Comparison of ENCODE assay signal across 20 cellular contexts in the genomic region with DNA sequence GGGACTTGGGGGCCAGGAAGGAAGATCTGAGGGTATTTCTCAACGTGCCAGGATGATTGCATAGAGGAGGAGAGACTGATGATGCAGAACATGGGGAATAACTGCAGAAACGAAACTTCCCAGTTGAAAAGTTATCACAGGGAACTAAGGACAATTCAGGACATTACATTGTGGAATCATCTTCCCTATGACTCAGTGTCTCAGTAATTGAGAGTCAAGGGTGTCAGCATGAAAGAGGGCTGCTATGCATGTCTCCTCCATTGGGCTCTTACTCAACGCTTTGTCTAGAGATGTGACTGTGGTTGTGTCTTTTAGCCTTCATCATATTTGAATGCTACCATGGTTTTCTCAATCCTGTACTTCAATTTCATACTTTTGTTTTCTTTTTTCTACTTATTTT. TPM values are rescaled to one million over a fixed set of nuclear protein-coding genes. Genes with fewer than 3 reads are reported as not detected.
DNase-seq lines count a peak whose midpoint lies in the region; ATAC-seq and TF ChIP-seq lines count a peak whose summit lies in the region.
"Had no signal": no experiment of that assay in that cellular context is flagged by ENCODE, and none has a peak within 500 bp of the region (broad histone marks: within the 10 kb centered on the region; RNA-seq: fewer than 3 reads in every experiment).

No MANE protein-coding gene starts in this region.

- TF ChIP-seq POLR2A in vagina (IDR thresholded peaks at IDR 0.05): no peak

- H3K4me1 ChIP-seq in right cardiac atrium (ENCODE audit: control insufficient read depth, insufficient read depth, low read length) (no peaks in the 10 kb centered on the region), vagina (peaks cover 6% of the 10 kb centered on the region)
- H3K4me1 ChIP-seq: BE2C, body of pancreas, HAP-1, parathyroid adenoma had no signal

- H3K36me3 ChIP-seq in vagina: no peaks in the 10 kb centered on the region
- H3K36me3 ChIP-seq: BE2C, HAP-1 had no signal

- 60% methylated on average over 3 of the region's 3 CpGs for WGBS in right cardiac atrium

- H3K27ac ChIP-seq in right cardiac atrium (ENCODE audit: low read length) (no peak overlapping the region), vagina (no peak overlapping the region)
- H3K27ac ChIP-seq: body of pancreas, parathyroid adenoma had no signal

- no peaks in the 10 kb centered on the region for H3K27me3 ChIP-seq in right cardiac atrium (ENCODE audit: control insufficient read depth, insufficient read depth)
- no peaks in the 10 kb centered on the region for H3K27me3 ChIP-seq in vagina
- H3K27me3 ChIP-seq: BE2C, body of pancreas had no signal

- intact Hi-C loops in right cardiac atrium (cut with DNase I): no loop called here
- intact Hi-C loops in vagina (cut with DNase I): no loop called here

- H3K4me3 ChIP-seq in right cardiac atrium (ENCODE audit: low read length) (no peak overlapping the region), vagina (no peak overlapping the region)
- H3K4me3 ChIP-seq: body of pancreas, HAP-1 had no signal

- peak; percentile 53 for DNase-seq in GM03348 (ENCODE audit: low spot score)
- peak; percentile 4 for DNase-seq in T1000 (lab: John Stamatoyannopoulos, UW)
- DNase-seq in glomerular visceral epithelial cell (ENCODE audit: extremely low spot score): peak; percentile 71
- DNase-seq in right cardiac atrium: no peak
- no peak for DNase-seq in activated CD4-positive, alpha-beta T cell treated with anti-CD3 and anti-CD28 coated beads for 4 hours
- no peak for DNase-seq in vagina (ENCODE audit: extremely low spot score in 2 of 2)
- DNase-seq: activated B cell treated with CpG ODN at 0.5 μM for 24 hours; activated CD4-positive, alpha-beta memory T cell treated with anti-CD3 and anti-CD28 coated beads for 36 hours; activated effector memory CD4-positive, alpha-beta T cell treated with anti-CD3 and anti-CD28 coated beads, Interleukin-2, amount 50 U/mL, for 16 hours; activated naive CD8-positive, alpha-beta T cell treated with anti-CD3 and anti-CD28 coated beads, Interleukin-2, amount 50 U/mL, for 24 hours; BE2C; body of pancreas; effector CD8-positive, alpha-beta T cell; glutamatergic neuron; NCI-H69 had no signal

- no peaks in the 10 kb centered on the region for H3K9me3 ChIP-seq in right cardiac atrium (ENCODE audit: control insufficient read depth, low read length)
- H3K9me3 ChIP-seq in vagina: no peaks in the 10 kb centered on the region
- H3K9me3 ChIP-seq: BE2C, body of pancreas, HAP-1 had no signal

- no peak for ATAC-seq in HG02870 (IDR thresholded peaks at IDR 0.05; ENCODE audit: unreplicated experiment)
- ATAC-seq in right cardiac atrium: no peak
- ATAC-seq: activated naive CD8-positive, alpha-beta T cell treated with anti-CD3 and anti-CD28 coated beads, Interleukin-2, amount 50 U/mL, for 24 hours; body of pancreas; esophagus mucosa; Right ventricle myocardium inferior had no signal

- TF ChIP-seq CTCF in vagina (IDR thresholded peaks at IDR 0.05): no peak

RNA-seq across cellular contexts. Expression of a gene that starts 48.9 kb away (rescaled TPM):
- total RNA-seq in right cardiac atrium: 1 to 10 TPM in 2 of 4 donors, under 1 TPM in 2; 0.34 to 1.7 (median 1.1) TPM
- polyA plus RNA-seq in right cardiac atrium: 0.72 TPM
- total RNA-seq in vagina: 4.4 TPM
- total RNA-seq: activated B cell treated with CpG ODN at 0.5 μM for 24 hours; activated CD4-positive, alpha-beta memory T cell treated with anti-CD3 and anti-CD28 coated beads for 36 hours had no signal

Comparison
In these comparisons a context has a peak if more than half of its experiments do, and no peak if none do; other contexts are left out.
1. DNase-seq: peak in GM03348 (single experiment), T1000 (single experiment) and glomerular visceral epithelial cell (single experiment); none in right cardiac atrium (0 of 3), activated CD4-positive, alpha-beta T cell treated with anti-CD3 and anti-CD28 coated beads for 4 hours (0 of 2) and vagina (0 of 2).